9 cellular contexts compared by ENCODE assay signal in the genomic region with DNA sequence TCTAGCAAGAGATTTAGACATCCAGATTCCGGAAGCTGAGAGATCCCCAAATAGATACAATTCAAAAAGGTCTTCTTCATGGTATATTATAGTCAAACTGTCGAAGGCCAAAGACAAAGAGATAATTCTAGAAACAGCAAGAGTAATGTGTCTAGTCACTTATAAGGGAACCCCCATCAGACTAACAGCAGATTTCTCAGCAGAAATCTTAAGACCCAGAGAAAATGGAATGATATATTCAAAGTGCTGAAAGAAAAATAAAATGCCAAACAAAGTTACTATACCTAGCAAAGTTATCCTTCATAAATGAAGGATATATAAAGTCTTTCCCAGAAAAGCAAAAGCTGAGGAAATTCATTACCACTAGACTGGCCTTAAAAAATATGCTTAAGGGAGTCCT. TPM values are rescaled to one million over a fixed set of nuclear protein-coding genes. Genes with fewer than 3 reads are reported as not detected.
"Had no signal": no experiment of that assay in that cellular context is flagged by ENCODE, and none has a peak within 500 bp of the region (broad histone marks: within the 10 kb centered on the region; RNA-seq: fewer than 3 reads in every experiment).

No MANE protein-coding gene starts in this region.

- ATAC-seq: GM12878 had no signal

- H3K4me3 ChIP-seq: GM12878 had no signal

- FAIRE-seq: G401.6, GM12878, GM12891, GM12892, GM18507, GM19239 had no signal

- DNase-seq: GDM1, GF-D8 had no signal

RNA-seq across cellular contexts. Expression of a gene that starts 36.1 kb away (rescaled TPM):
- total RNA-seq: G401, GM12878 had no signal
- polyA plus RNA-seq: GM12878 had no signal
